19 cellular contexts compared by ENCODE assay signal in the genomic region with DNA sequence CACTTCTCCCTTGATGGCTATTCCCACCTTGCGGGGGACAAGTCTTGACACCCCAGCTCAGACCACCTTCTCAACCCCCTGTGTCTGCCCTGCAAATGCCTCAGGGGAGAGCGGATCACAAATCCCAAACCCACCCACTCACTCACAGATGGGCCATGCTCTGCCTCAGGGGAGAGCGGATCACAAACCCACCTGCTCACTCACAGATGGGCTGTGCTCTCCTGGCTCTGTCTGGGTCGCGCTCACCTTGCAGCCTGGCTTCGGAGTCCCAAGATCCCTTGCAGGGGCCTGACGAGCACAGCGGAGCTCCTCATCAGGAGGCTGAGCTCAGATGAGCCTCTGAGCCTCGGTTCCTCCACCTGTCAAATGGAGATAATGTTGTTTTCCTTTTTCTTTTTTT. TPM values are rescaled to one million over a fixed set of nuclear protein-coding genes. Genes with fewer than 3 reads are reported as not detected.
"Had no signal": no experiment of that assay in that cellular context is flagged by ENCODE, and none has a peak within 500 bp of the region (broad histone marks: within the 10 kb centered on the region; RNA-seq: fewer than 3 reads in every experiment).

No MANE protein-coding gene starts in this region.

- H3K4me2 ChIP-seq: SK-N-SH had no signal

- DNase-seq: activated CD4-positive, alpha-beta T cell treated with anti-CD3 and anti-CD28 coated beads for 48 hours; activated CD8-positive, alpha-beta memory T cell treated with anti-CD3 and anti-CD28 coated beads for 24 hours; cerebellar nuclear complex; SK-N-SH; stimulated activated CD4-positive, alpha-beta T cell treated with anti-CD3 and anti-CD28 coated beads, Interleukin-12 subunit alpha, Interleukin-12 subunit beta, amount 100 ng/mL, for 4 hours; stimulated activated CD4-positive, alpha-beta T cell treated with anti-CD3 and anti-CD28 coated beads, Interleukin-2, amount 100 ng/mL, for 48 hours; stimulated activated CD8-positive, alpha-beta memory T cell treated with anti-CD3 and anti-CD28 coated beads, Interleukin-4, amount 100 ng/mL, for 48 hours; stimulated activated naive CD8-positive, alpha-beta T cell treated with anti-CD3 and anti-CD28 coated beads, Interleukin-15, amount 100 ng/mL, for 72 hours; T-helper 1 cell had no signal

- H3K9me3 Mint-ChIP-seq: activated T-helper 2 cell treated with anti-CD3 and anti-CD28 coated beads, Interferon-gamma antibody, Interleukin-2, Interleukin-4, amounts not matched to agents 10 μg/mL and 5 μg/mL and 100 μg/mL, durations not matched to agents 14 hours and 24 hours and 36 hours had no signal

- H3K4me1 Mint-ChIP-seq: memory B cell; stimulated activated naive CD8-positive, alpha-beta T cell treated with anti-CD3 and anti-CD28 coated beads, Interleukin-15, amount 100 ng/mL, for 72 hours had no signal

- H3K27me3 Mint-ChIP-seq: stimulated activated naive CD8-positive, alpha-beta T cell treated with anti-CD3 and anti-CD28 coated beads, Interleukin-15, amount 100 ng/mL, for 72 hours had no signal

- H3K27ac Mint-ChIP-seq: activated naive CD4-positive, alpha-beta T cell treated with anti-CD3 and anti-CD28 coated beads, Interleukin-2, amount 50 U/mL, for 72 hours; activated T-helper 2 cell treated with anti-CD3 and anti-CD28 coated beads, Interferon-gamma antibody, Interleukin-2, Interleukin-4, amounts not matched to agents 10 μg/mL and 5 μg/mL and 100 μg/mL, durations not matched to agents 14 hours and 24 hours and 36 hours; memory B cell; nephron had no signal

- H3K4me3 ChIP-seq: thoracic aorta had no signal

- H3K36me3 Mint-ChIP-seq: activated naive CD4-positive, alpha-beta T cell treated with anti-CD3 and anti-CD28 coated beads, Interleukin-2, amount 50 U/mL, for 72 hours; memory B cell had no signal

- H3K27ac ChIP-seq: parathyroid adenoma, thoracic aorta, VCaP had no signal

- FAIRE-seq: endometrium had no signal

- ATAC-seq: activated naive CD4-positive, alpha-beta T cell treated with anti-CD3 and anti-CD28 coated beads, Interleukin-2, amount 50 U/mL, for 72 hours; esophagus mucosa; left colon; stimulated activated naive CD8-positive, alpha-beta T cell treated with anti-CD3 and anti-CD28 coated beads, Interleukin-15, amount 100 ng/mL, for 72 hours had no signal

- H3K9ac ChIP-seq: parathyroid adenoma, SK-N-SH had no signal

- H3K36me3 ChIP-seq: thoracic aorta had no signal

- H2AFZ ChIP-seq: parathyroid adenoma had no signal

- H3K4me1 ChIP-seq: parathyroid adenoma had no signal

- H3K4me3 Mint-ChIP-seq: memory B cell; nephron; stimulated activated naive CD8-positive, alpha-beta T cell treated with anti-CD3 and anti-CD28 coated beads, Interleukin-15, amount 100 ng/mL, for 72 hours had no signal

- H3K79me2 ChIP-seq: parathyroid adenoma had no signal

- H3K9me3 ChIP-seq: SK-N-SH, thoracic aorta had no signal

RNA-seq across cellular contexts. Expression of a gene that starts 38.6 kb away (rescaled TPM):
- total RNA-seq: activated naive CD4-positive, alpha-beta T cell treated with anti-CD3 and anti-CD28 coated beads, Interleukin-2, amount 50 U/mL, for 72 hours had no signal
